ENCODE assay signal across 12 cellular contexts in the genomic region with DNA sequence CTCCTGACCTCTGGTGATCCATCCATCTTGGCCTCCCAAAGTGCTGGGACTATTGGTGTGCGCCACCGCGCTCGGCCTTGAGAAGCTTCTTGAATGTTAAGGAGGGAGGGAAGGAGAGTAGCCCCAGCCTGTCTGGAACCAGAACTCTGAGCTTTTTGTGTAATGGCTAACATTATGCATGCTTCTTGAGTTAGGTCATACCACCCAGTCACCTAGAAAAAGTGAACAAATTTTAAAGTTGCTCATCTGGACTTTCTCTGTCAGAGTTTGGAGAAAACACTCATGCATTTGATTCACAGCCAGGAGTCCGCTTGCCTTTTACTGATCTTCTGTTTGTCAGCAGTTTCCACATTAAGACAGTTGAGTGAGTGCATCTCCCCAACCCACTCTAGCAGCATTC.
DNase-seq lines count a peak whose midpoint lies in the region; ATAC-seq and TF ChIP-seq lines count a peak whose summit lies in the region.
"Had no signal": no experiment of that assay in that cellular context is flagged by ENCODE, and none has a peak within 500 bp of the region (broad histone marks: within the 10 kb centered on the region; RNA-seq: fewer than 3 reads in every experiment).

No MANE protein-coding gene starts in this region.

- H3K9me3 ChIP-seq in left ventricle myocardium inferior (replicated peaks) (no peaks in the 10 kb centered on the region), lung (ENCODE audit: control insufficient read depth in 2 of 2, insufficient read depth in 1 of 2, low read length in 1 of 2) (no peaks in the 10 kb centered on the region)

- WGBS in lung, 2 donors: 89 to 95% methylated on average over 5 of the region's 5 CpGs

- intact Hi-C loops in left ventricle myocardium inferior (cut with micrococcal nuclease) (loop anchor here (10.0 kb wide), 1 partner anchor 78 kb away; the partner anchor contains the start of gene PPP6R3), Right ventricle myocardium superior (cut with DNase I) (no loop called here)

- ATAC-seq in Right ventricle myocardium superior (ENCODE audit: poor library complexity) (no peak), lung (ENCODE audit: insufficient read depth, low FRiP score) (peak; percentile 27), HG02970 (IDR thresholded peaks at IDR 0.05; ENCODE audit: low FRiP score, unreplicated experiment) (no peak)

- in situ Hi-C loops in brain microvascular endothelial cell (cut with HindIII; ENCODE audit: low pct_ligation_motif_present, low sequenced_read_pairs): no loop called here

- H3K27me3 ChIP-seq in left ventricle myocardium inferior (ENCODE audit: low read depth) (no peaks in the 10 kb centered on the region), brain microvascular endothelial cell (replicated peaks) (no peaks in the 10 kb centered on the region), lung (ENCODE audit: control insufficient read depth, insufficient read depth) (no peaks in the 10 kb centered on the region)

- DNase-seq in left ventricle myocardium inferior (no peak), Right ventricle myocardium superior (no peak), brain microvascular endothelial cell (peak; percentile 77), lung (ENCODE audit: low spot score) (no peak), Kasumi-1 (lab: John Stamatoyannopoulos, UW) (no peak), iPS-NIHi7 (ENCODE audit: extremely low spot score) (no peak), NCI-H1105 (lab: John Stamatoyannopoulos, UW) (no peak)
- DNase-seq: activated naive CD4-positive, alpha-beta T cell; C1 segment of cervical spinal cord; NCI-H345; occipital lobe had no signal

- H3K4me1 ChIP-seq in left ventricle myocardium inferior (peaks cover 68% of the 10 kb centered on the region), lung (ENCODE audit: control insufficient read depth in 2 of 2, insufficient read depth in 2 of 2, low read length in 2 of 2) (peaks cover 8 to 14% of the 10 kb centered on the region in 2 donors)

- peak overlapping the region; percentile 5 for H3K27ac ChIP-seq in left ventricle myocardium inferior (replicated peaks)
- H3K27ac ChIP-seq in brain microvascular endothelial cell: peak overlapping the region; percentile 59
- H3K27ac ChIP-seq in lung (ENCODE audit: low read depth in 1 of 2, low read length in 1 of 2): no peak overlapping the region

- H3K4me3 ChIP-seq in left ventricle myocardium inferior: no peak overlapping the region
- no peak overlapping the region for H3K4me3 ChIP-seq in brain microvascular endothelial cell (ENCODE audit: low read depth, low read length)
- no peak overlapping the region for H3K4me3 ChIP-seq in lung

- H3K36me3 ChIP-seq in left ventricle myocardium inferior: peaks cover 51% of the 10 kb centered on the region
- peaks cover 18% of the 10 kb centered on the region for H3K36me3 ChIP-seq in brain microvascular endothelial cell (replicated peaks)
- H3K36me3 ChIP-seq in lung (ENCODE audit: control insufficient read depth in 2 of 2, insufficient read depth in 2 of 2, low read length in 2 of 2): peaks cover 7 to 18% of the 10 kb centered on the region in 2 donors

- TF ChIP-seq CTCF in left ventricle myocardium inferior (IDR thresholded peaks at IDR 0.05; ENCODE audit: borderline replicate concordance) (no peak), brain microvascular endothelial cell (IDR thresholded peaks at IDR 0.05; ENCODE audit: low read depth, low read length, missing control alignments) (no peak), lung (IDR thresholded peaks at IDR 0.05; ENCODE audit: control extremely low read depth, extremely low read depth) (no peak)

Comparison
In these comparisons a context has a peak if more than half of its experiments do, and no peak if none do; other contexts are left out.
1. H3K27ac ChIP-seq: peak in left ventricle myocardium inferior (single experiment) and brain microvascular endothelial cell (single experiment); none in lung (0 of 2).